ENCODE assay signal across 18 cellular contexts in the genomic region with DNA sequence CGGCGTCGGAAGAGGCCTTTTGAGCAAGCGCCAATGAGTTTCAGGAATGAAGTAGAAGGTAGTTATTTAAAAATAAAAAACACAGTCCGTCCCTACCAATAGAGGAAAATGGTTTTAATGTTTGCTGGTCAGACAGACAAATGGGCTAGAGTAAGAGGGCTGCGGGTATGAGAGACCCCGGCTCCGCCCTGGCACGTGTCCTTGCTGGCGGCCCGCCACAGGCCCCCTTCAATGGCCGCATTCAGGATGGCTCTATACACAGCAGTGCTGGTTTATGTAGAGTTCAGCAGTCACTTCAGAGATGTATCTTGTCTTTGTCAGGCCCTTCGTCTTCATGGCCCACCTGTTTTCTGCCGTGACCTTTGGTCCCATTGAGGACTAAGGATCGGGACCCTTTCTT.
"Had no signal": no experiment of that assay in that cellular context is flagged by ENCODE, and none has a peak within 500 bp of the region (broad histone marks: within the 10 kb centered on the region; RNA-seq: fewer than 3 reads in every experiment).

No MANE protein-coding gene starts in this region.

- H3K36me3 Mint-ChIP-seq: naive thymus-derived CD8-positive, alpha-beta T cell; stimulated activated memory B cell treated with anti-CD40 and anti-IgM and Interleukin-4, amounts not matched to agents 10 μg/mL and 1 μg/mL and 100 μg/mL, for 72 hours had no signal

- H3K4me3 ChIP-seq: esophagus squamous epithelium, left lung, skin epidermis, thoracic aorta, upper lobe of right lung had no signal

- H3K4me1 Mint-ChIP-seq: stimulated activated memory B cell treated with anti-CD40 and anti-IgM and Interleukin-4, amounts not matched to agents 10 μg/mL and 1 μg/mL and 100 μg/mL, for 72 hours had no signal

- H3K27me3 ChIP-seq: esophagus squamous epithelium, left lung, upper lobe of right lung had no signal

- H3K36me3 ChIP-seq: left lung, thoracic aorta, upper lobe of right lung had no signal

- DNase-seq: activated CD4-positive, alpha-beta T cell treated with anti-CD3 and anti-CD28 coated beads, Interleukin-2, amount 10 ng/mL, durations not matched to agents 24 days and 14 days; activated CD8-positive, alpha-beta T cell treated with anti-CD3 and anti-CD28 coated beads for 36 hours; activated naive CD4-positive, alpha-beta T cell treated with anti-CD3 and anti-CD28 coated beads for 36 hours; activated T-cell treated with anti-CD3 and anti-CD28 coated beads, Interleukin-2, amount 50 U/mL, for 1 hour; dermis blood vessel endothelial cell; effector memory CD4-positive, alpha-beta T cell; esophagus squamous epithelium; kidney; naive thymus-derived CD8-positive, alpha-beta T cell; stimulated activated CD4-positive, alpha-beta T cell treated with anti-CD3 and anti-CD28 coated beads, Interleukin-4, amount 100 ng/mL, for 4 hours; T-helper 1 cell; T1000; upper lobe of right lung had no signal

- ATAC-seq: activated CD8-positive, alpha-beta T cell treated with anti-CD3 and anti-CD28 coated beads for 36 hours; naive thymus-derived CD8-positive, alpha-beta T cell; stimulated activated memory B cell treated with anti-CD40 and anti-IgM and Interleukin-4, amounts not matched to agents 10 μg/mL and 1 μg/mL and 100 μg/mL, for 72 hours had no signal

- H3K27ac ChIP-seq: skin epidermis, thoracic aorta, upper lobe of right lung had no signal

- H3K27ac Mint-ChIP-seq: activated CD4-positive, alpha-beta T cell treated with anti-CD3 and anti-CD28 coated beads, Interleukin-2, amount 10 ng/mL, durations not matched to agents 24 days and 14 days; activated CD8-positive, alpha-beta T cell treated with anti-CD3 and anti-CD28 coated beads for 36 hours; activated naive CD4-positive, alpha-beta T cell treated with anti-CD3 and anti-CD28 coated beads for 36 hours; activated T-helper 2 cell treated with anti-CD3 and anti-CD28 coated beads, Interferon-gamma antibody, Interleukin-2, Interleukin-4, amounts not matched to agents 10 μg/mL and 5 μg/mL and 100 μg/mL, durations not matched to agents 14 hours and 24 hours and 36 hours; naive thymus-derived CD8-positive, alpha-beta T cell; stimulated activated memory B cell treated with anti-CD40 and anti-IgM and Interleukin-4, amounts not matched to agents 10 μg/mL and 1 μg/mL and 100 μg/mL, for 72 hours had no signal

- H3K9me3 ChIP-seq: esophagus squamous epithelium, left lung, thoracic aorta, upper lobe of right lung had no signal

- H3K4me3 Mint-ChIP-seq: activated CD4-positive, alpha-beta T cell treated with anti-CD3 and anti-CD28 coated beads, Interleukin-2, amount 10 ng/mL, durations not matched to agents 24 days and 14 days; activated CD8-positive, alpha-beta T cell treated with anti-CD3 and anti-CD28 coated beads for 36 hours; activated naive CD4-positive, alpha-beta T cell treated with anti-CD3 and anti-CD28 coated beads for 36 hours; naive thymus-derived CD8-positive, alpha-beta T cell; stimulated activated memory B cell treated with anti-CD40 and anti-IgM and Interleukin-4, amounts not matched to agents 10 μg/mL and 1 μg/mL and 100 μg/mL, for 72 hours had no signal

- H3K9me3 Mint-ChIP-seq: activated CD4-positive, alpha-beta T cell treated with anti-CD3 and anti-CD28 coated beads, Interleukin-2, amount 10 ng/mL, durations not matched to agents 24 days and 14 days; activated CD8-positive, alpha-beta T cell treated with anti-CD3 and anti-CD28 coated beads for 36 hours; activated naive CD4-positive, alpha-beta T cell treated with anti-CD3 and anti-CD28 coated beads for 36 hours; activated T-helper 2 cell treated with anti-CD3 and anti-CD28 coated beads, Interferon-gamma antibody, Interleukin-2, Interleukin-4, amounts not matched to agents 10 μg/mL and 5 μg/mL and 100 μg/mL, durations not matched to agents 14 hours and 24 hours and 36 hours; naive thymus-derived CD8-positive, alpha-beta T cell; stimulated activated memory B cell treated with anti-CD40 and anti-IgM and Interleukin-4, amounts not matched to agents 10 μg/mL and 1 μg/mL and 100 μg/mL, for 72 hours had no signal

- H3K27me3 Mint-ChIP-seq: activated CD4-positive, alpha-beta T cell treated with anti-CD3 and anti-CD28 coated beads, Interleukin-2, amount 10 ng/mL, durations not matched to agents 24 days and 14 days; activated CD8-positive, alpha-beta T cell treated with anti-CD3 and anti-CD28 coated beads for 36 hours; naive thymus-derived CD8-positive, alpha-beta T cell had no signal
